In the genomic region with DNA sequence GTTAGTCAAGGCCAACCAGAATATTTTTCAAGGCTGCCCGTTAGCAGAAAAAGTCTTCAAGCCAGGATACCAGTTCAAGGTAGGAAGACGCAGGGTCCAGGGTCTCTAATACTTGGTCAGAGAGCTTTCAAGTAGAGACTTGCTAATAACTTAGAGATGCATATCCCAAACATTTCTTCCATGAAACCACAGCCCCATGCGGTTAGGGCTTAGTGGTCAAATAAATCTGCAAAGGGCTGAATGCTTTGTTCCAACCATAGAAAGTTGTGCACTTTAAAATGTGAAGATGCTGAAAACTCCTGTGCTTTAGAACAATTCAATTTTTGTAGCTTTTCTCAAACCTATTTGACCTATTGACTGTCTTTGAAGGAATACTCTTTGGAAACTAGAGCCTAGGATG, we compare ENCODE assay signal across 22 cellular contexts.
"Had no signal": no experiment of that assay in that cellular context is flagged by ENCODE, and none has a peak within 500 bp of the region (broad histone marks: within the 10 kb centered on the region; RNA-seq: fewer than 3 reads in every experiment).

No MANE protein-coding gene starts in this region.

- H3K4me3 ChIP-seq: dorsolateral prefrontal cortex, gastroesophageal sphincter, heart right ventricle, left lung, mucosa of descending colon, prostate gland, right atrium auricular region, thoracic aorta, tibial nerve, upper lobe of left lung had no signal

- H3K36me3 ChIP-seq: gastroesophageal sphincter, heart right ventricle, left lung, prostate gland, right atrium auricular region, thoracic aorta, tibial nerve, upper lobe of left lung had no signal

- H3K27me3 ChIP-seq: dorsolateral prefrontal cortex, gastroesophageal sphincter, heart right ventricle, left lung, right atrium auricular region, tibial nerve, upper lobe of left lung had no signal

- ATAC-seq: gastroesophageal sphincter; heart right ventricle; left cardiac atrium; left lung; mucosa of descending colon; naive thymus-derived CD4-positive, alpha-beta T cell; sciatic nerve; stimulated activated naive B cell treated with anti-CD40 and anti-IgM and Interleukin-4, amounts not matched to agents 10 μg/mL and 1 μg/mL and 100 μg/mL, for 72 hours had no signal

- H3K4me1 ChIP-seq: heart right ventricle, left lung, prostate gland, right atrium auricular region, tibial nerve, upper lobe of left lung had no signal

- H3K27ac ChIP-seq: dorsolateral prefrontal cortex, gastroesophageal sphincter, heart right ventricle, left lung, prostate gland, right atrium auricular region, thoracic aorta, tibial nerve, upper lobe of left lung had no signal

- H3K9me3 ChIP-seq: gastroesophageal sphincter, heart right ventricle, left lung, mucosa of descending colon, prostate gland, right atrium auricular region, thoracic aorta, tibial nerve, upper lobe of left lung had no signal

- DNase-seq: dorsolateral prefrontal cortex; effector CD4-positive, alpha-beta T cell; foreskin fibroblast; glutamatergic neuron; heart right ventricle; hippocampal formation; left cardiac atrium; left lung; mesenchymal stem cell; mucosa of descending colon; naive thymus-derived CD4-positive, alpha-beta T cell; nucleus accumbens; stimulated activated CD4-positive, alpha-beta T cell treated with anti-CD3 and anti-CD28 coated beads, Interleukin-2, amount 100 ng/mL, for 24 hours; stimulated activated CD4-positive, alpha-beta T cell treated with anti-CD3 and anti-CD28 coated beads, Interleukin-4, amount 100 ng/mL, for 24 hours; stimulated activated naive B cell treated with anti-CD40 and anti-IgM and Interleukin-4, amounts not matched to agents 10 μg/mL and 1 μg/mL and 100 μg/mL, for 72 hours; upper lobe of left lung had no signal
